Comparison of ENCODE assay signal across 8 cellular contexts in genomic region chr1:150877220-150877516, GRCh38. TPM values are rescaled to one million over a fixed set of nuclear protein-coding genes. Genes with fewer than 3 reads are reported as not detected.
A peak's percentile ranks its signal among the peaks of the same experiment; 100 is the strongest.
DNase-seq lines count a peak whose midpoint lies in the region; ATAC-seq and TF ChIP-seq lines count a peak whose summit lies in the region.

No MANE protein-coding gene starts in this region.

- peak overlapping the region; percentile 83 for H3K4me3 ChIP-seq in OCI-LY3 (ENCODE audit: low read length)
- H3K4me3 ChIP-seq in endocrine pancreas (ENCODE audit: control insufficient read depth, insufficient read depth, low read length): peak overlapping the region; percentile 41

- in situ Hi-C loops in G401 (cut with HindIII; ENCODE audit: low sequenced_read_pairs): no loop called here

- peaks cover 37% of the 10 kb centered on the region for H3K79me2 ChIP-seq in OCI-LY3 (ENCODE audit: low read length)

- peak overlapping the region; percentile 45 for H3K27ac ChIP-seq in OCI-LY3 (ENCODE audit: low read length)

- peaks cover 9% of the 10 kb centered on the region for H3K36me3 ChIP-seq in OCI-LY3 (replicated peaks; ENCODE audit: low read depth, low read length)
- no peaks in the 10 kb centered on the region for H3K36me3 ChIP-seq in endocrine pancreas (ENCODE audit: control insufficient read depth, insufficient read depth, low read length)

- peak; percentile 19 for DNase-seq in G401 (ENCODE audit: low spot score)
- peak; percentile 19 for DNase-seq in pons (ENCODE audit: low spot score)
- DNase-seq in NCI-H2107 treated with DMSO at 0.1 percent for 48 hours (lab: John Stamatoyannopoulos, UW; ENCODE audit: unreplicated experiment): no peak
- no peak for DNase-seq in SKM-1 treated with dmso at 0.1 percent for 144 hours (lab: John Stamatoyannopoulos, UW; ENCODE audit: unreplicated experiment)
- DNase-seq in NCI-H2029 (lab: John Stamatoyannopoulos, UW): no peak

- H3K9me3 ChIP-seq in OCI-LY3 (ENCODE audit: insufficient read depth, low read length): no peaks in the 10 kb centered on the region
- no peaks in the 10 kb centered on the region for H3K9me3 ChIP-seq in endocrine pancreas (ENCODE audit: control insufficient read depth, low read length)

- H2AFZ ChIP-seq in OCI-LY3 (ENCODE audit: low read depth, low read length): peak overlapping the region; percentile 29; the same call in 1 of the 2 replicates

- peaks cover 18% of the 10 kb centered on the region for H3K4me1 ChIP-seq in OCI-LY3 (ENCODE audit: low read length)
- no peaks in the 10 kb centered on the region for H3K4me1 ChIP-seq in endocrine pancreas (ENCODE audit: control insufficient read depth, insufficient read depth, low read length)

- H3K9ac ChIP-seq in OCI-LY3 (ENCODE audit: low read length) (peak overlapping the region; percentile 73), endocrine pancreas (ENCODE audit: control insufficient read depth, insufficient read depth, low read length) (no peak overlapping the region)

- 0 out of 2 replicates have a peak, but pooled peaks have one; percentile 11 for TF ChIP-seq CTCF in OCI-LY3 (IDR thresholded peaks at IDR 0.05; ENCODE audit: low read depth, low read length)

- H4K20me1 ChIP-seq in OCI-LY3 (ENCODE audit: insufficient read depth, low read length): no peaks in the 10 kb centered on the region; the same call in 1 of the 2 replicates

- ATAC-seq in GM21423 (IDR thresholded peaks at IDR 0.05; ENCODE audit: unreplicated experiment): no peak

- H3K27me3 ChIP-seq in OCI-LY3 (ENCODE audit: low read depth, low read length) (no peaks in the 10 kb centered on the region), endocrine pancreas (ENCODE audit: control insufficient read depth, insufficient read depth, low read length) (no peaks in the 10 kb centered on the region)

- H3K4me2 ChIP-seq in OCI-LY3 (ENCODE audit: low read length): peak overlapping the region; percentile 74

RNA-seq across cellular contexts. Expression of gene ARNT, which starts 0.8 kb away (rescaled TPM):
- 16.7 and 24.9 TPM in 2 replicates for total RNA-seq in G401 (2014; rRNA removed; shearing (Covaris generic))

RNA-seq across cellular contexts. Expression of gene CTXND2, which starts 9.8 kb away (rescaled TPM):
- not detected in 2 replicates for total RNA-seq in G401 (2014; rRNA removed; shearing (Covaris generic))

RNA-seq across cellular contexts. Expression of gene SETDB1, which starts 49.0 kb away (rescaled TPM):
- total RNA-seq in G401 (2014; rRNA removed; shearing (Covaris generic)): 28.2 and 33.5 TPM in 2 replicates

Comparison
In these comparisons a context has a peak if more than half of its experiments do, and no peak if none do; other contexts are left out.
1. DNase-seq: peak in G401 (single experiment) and pons (single experiment); none in NCI-H2107 treated with DMSO at 0.1 percent for 48 hours (single experiment), SKM-1 treated with dmso at 0.1 percent for 144 hours (single experiment) and NCI-H2029 (single experiment).